ENCODE assay signal across 20 cellular contexts in the genomic region with DNA sequence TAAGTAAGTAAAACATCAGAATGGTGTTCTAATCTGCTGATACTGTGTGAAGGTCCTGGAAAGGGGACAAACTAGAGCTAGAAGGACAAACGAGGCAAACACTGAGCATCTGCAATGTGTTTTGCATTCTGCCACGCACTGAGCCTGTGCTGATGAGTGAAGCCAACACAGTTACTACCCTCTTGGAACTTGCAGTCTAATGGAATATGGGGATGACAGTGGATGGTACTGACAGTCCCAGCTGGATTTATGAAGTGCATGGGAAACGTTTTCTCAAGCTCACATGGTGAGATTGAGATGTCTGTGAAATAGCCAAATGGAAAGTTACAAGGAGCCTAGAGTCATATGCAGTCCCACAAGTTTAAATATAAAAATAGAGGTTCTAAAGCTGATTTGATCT.
A peak's percentile ranks its signal among the peaks of the same experiment; 100 is the strongest.
DNase-seq lines count a peak whose midpoint lies in the region; ATAC-seq and TF ChIP-seq lines count a peak whose summit lies in the region.
"Had no signal": no experiment of that assay in that cellular context is flagged by ENCODE, and none has a peak within 500 bp of the region (broad histone marks: within the 10 kb centered on the region; RNA-seq: fewer than 3 reads in every experiment).

No MANE protein-coding gene starts in this region.

- no peak overlapping the region for H3K23ac ChIP-seq in IMR-90 (ENCODE audit: low read depth, low read length)

- H2AK5ac ChIP-seq in IMR-90 (ENCODE audit: low read depth, low read length), result peak overlapping the region; percentile 50

- H3K18ac ChIP-seq in IMR-90 (ENCODE audit: low read depth, low read length), result peak overlapping the region; percentile 47; the same call in 1 of the 2 replicates

- H3K27ac ChIP-seq in IMR-90 (ENCODE audit: insufficient read depth, low read length) (no peak overlapping the region), mammary epithelial cell (ENCODE audit: insufficient read depth, low read depth, low read length) (peak overlapping the region; percentile 59), lower lobe of right lung (peak overlapping the region; percentile 67), thyroid gland (peak overlapping the region in 2 of 3 donors; percentile 49 to 73)
- H3K27ac ChIP-seq: adrenal gland, heart right ventricle, KMS-11 had no signal

- H3K56ac ChIP-seq in IMR-90 (ENCODE audit: extremely low read depth, insufficient read depth, low read length), result no peak overlapping the region

- H2AFZ ChIP-seq in IMR-90 (replicated peaks; ENCODE audit: low read length, poor library complexity), result no peak overlapping the region
- peak overlapping the region; percentile 11 for H2AFZ ChIP-seq in mammary epithelial cell (ENCODE audit: low read depth, low read length)

- H3K4me3 ChIP-seq in IMR-90 (ENCODE audit: insufficient read depth, low read depth, low read length) (no peak overlapping the region), mammary epithelial cell (replicated peaks in 1 of 3; ENCODE audit: insufficient read depth in 1 of 3, low read depth in 2 of 3, low read length in 3 of 3) (no peak overlapping the region), lower lobe of right lung (no peak overlapping the region), thyroid gland (replicated peaks in 1 of 3) (no peak overlapping the region)
- H3K4me3 ChIP-seq: adrenal gland, heart right ventricle had no signal

- H3K4me1 ChIP-seq in IMR-90 (ENCODE audit: control insufficient read depth, insufficient read depth, low read length) (peaks cover 2% of the 10 kb centered on the region; the same call in 1 of the 2 replicates), mammary epithelial cell (ENCODE audit: insufficient read depth, low read length) (peaks cover 18% of the 10 kb centered on the region), lower lobe of right lung (no peaks in the 10 kb centered on the region), thyroid gland (peaks cover 11 to 15% of the 10 kb centered on the region in 2 donors)
- H3K4me1 ChIP-seq: adrenal gland, heart right ventricle had no signal

- no peak overlapping the region for H4K8ac ChIP-seq in IMR-90 (ENCODE audit: low read depth in 2 of 2, low read length in 2 of 2)

- H3K9me1 ChIP-seq in IMR-90 (ENCODE audit: insufficient read depth, low read length), result no peaks in the 10 kb centered on the region

- intact Hi-C loops in IMR-90 (cut with micrococcal nuclease) (no loop called here), mammary epithelial cell (cut with micrococcal nuclease) (no loop called here), lower lobe of right lung (cut with DNase I) (no loop called here), thyroid gland (cut with DNase I) (no loop called here), Right ventricle myocardium superior (cut with DNase I) (no loop called here)

- ATAC-seq in IMR-90 (ENCODE audit: low read depth) (peak; percentile 13), lower lobe of right lung (peak in 1 of 2 donors; percentile 5), Right ventricle myocardium superior (ENCODE audit: poor library complexity) (no peak)
- ATAC-seq: stimulated activated naive CD8-positive, alpha-beta T cell treated with anti-CD3 and anti-CD28 coated beads, Interleukin-15, Interleukin-2, amounts not matched to agents 100 U/mL and 50 U/mL, for 24 hours had no signal

- H3K9ac ChIP-seq in IMR-90 (ENCODE audit: low read depth, low read length), result no peak overlapping the region
- H3K9ac ChIP-seq in mammary epithelial cell (ENCODE audit: insufficient read depth, low read length), result peak overlapping the region; percentile 7
- H3K9ac ChIP-seq: KMS-11 had no signal

- peaks cover 8% of the 10 kb centered on the region; the same call in 1 of the 2 replicates for H3K27me3 ChIP-seq in IMR-90 (ENCODE audit: control insufficient read depth, insufficient read depth, low read length)
- no peaks in the 10 kb centered on the region for H3K27me3 ChIP-seq in mammary epithelial cell (ENCODE audit: insufficient read depth, low read length)
- H3K27me3 ChIP-seq in lower lobe of right lung (ENCODE audit: low read depth), result peaks cover 5% of the 10 kb centered on the region
- H3K27me3 ChIP-seq in thyroid gland, result no peaks in the 10 kb centered on the region

- no peaks in the 10 kb centered on the region for H3K36me3 ChIP-seq in IMR-90 (ENCODE audit: control insufficient read depth, insufficient read depth, low read length)
- H3K36me3 ChIP-seq in mammary epithelial cell (ENCODE audit: insufficient read depth, low read length), result no peaks in the 10 kb centered on the region
- no peaks in the 10 kb centered on the region for H3K36me3 ChIP-seq in lower lobe of right lung
- H3K36me3 ChIP-seq in thyroid gland, result no peaks in the 10 kb centered on the region
- H3K36me3 ChIP-seq: adrenal gland, heart right ventricle had no signal

- POLR2A ChIA-PET in IMR-90 (lab: Charles Lee; ENCODE audit: unreplicated experiment), result interaction anchor here (1.0 kb wide), 1 partner anchor 22 kb away, joined by 3 read pairs; no protein-coding TSS in a partner anchor

- TF ChIP-seq CTCF in IMR-90 (conservative IDR thresholded peaks at IDR 0.05; ENCODE audit: low read depth, low read length) (no peak), mammary epithelial cell (conservative IDR thresholded peaks at IDR 0.05 in 1 of 2, IDR thresholded peaks at IDR 0.05 in 1 of 2; ENCODE audit: extremely low read depth in 1 of 2, insufficient read depth in 1 of 2, low read depth in 1 of 2, low read length in 2 of 2) (no peak), lower lobe of right lung (IDR thresholded peaks at IDR 0.05) (no peak), thyroid gland (IDR thresholded peaks at IDR 0.05) (no peak)

- no peak overlapping the region for H2BK5ac ChIP-seq in IMR-90 (ENCODE audit: low read depth, low read length, poor library complexity, severe bottlenecking)

- no peaks in the 10 kb centered on the region for H3K79me1 ChIP-seq in IMR-90 (ENCODE audit: low read depth in 1 of 2, low read length in 2 of 2)

- DNase-seq in IMR-90 (no peak), mammary epithelial cell (no peak), lower lobe of right lung (no peak), thyroid gland (no peak), T1000 (lab: John Stamatoyannopoulos, UW) (no peak), Right ventricle myocardium superior (no peak), NCI-H2171 treated with DMSO at 0.1 percent for 48 hours (lab: John Stamatoyannopoulos, UW) (no peak)
- DNase-seq: activated B cell treated with CpG ODN at 0.5 μM for 24 hours; activated CD4-positive, alpha-beta memory T cell treated with anti-CD3 and anti-CD28 coated beads, Interleukin-2, amount 10 ng/mL, durations not matched to agents 7 days and 5 days; activated gamma-delta T cell treated with Interleukin-2 at 50 U/mL for 16 hours; activated T-cell treated with anti-CD3 and anti-CD28 coated beads for 4 hours; central memory CD4-positive, alpha-beta T cell; H7; heart right ventricle; NCI-H146; NCI-H69; stimulated activated CD4-positive, alpha-beta T cell treated with anti-CD3 and anti-CD28 coated beads, Interleukin-4, amount 100 ng/mL, for 24 hours; stimulated activated naive CD8-positive, alpha-beta T cell treated with anti-CD3 and anti-CD28 coated beads, Interleukin-15, Interleukin-2, amounts not matched to agents 100 U/mL and 50 U/mL, for 24 hours had no signal

- H2BK120ac ChIP-seq in IMR-90 (ENCODE audit: low read depth, low read length), result no peak overlapping the region

- H3K14ac ChIP-seq in IMR-90 (replicated peaks; ENCODE audit: low read depth, low read length), result no peak overlapping the region

- no peaks in the 10 kb centered on the region for H3K79me2 ChIP-seq in mammary epithelial cell (ENCODE audit: insufficient read depth, low read length)

- WGBS in IMR-90 (ENCODE audit: extremely low coverage in 2 of 2, insufficient read length in 1 of 2), 2 experiments, result 20% methylated on average over 2 of the region's 3 CpGs; no CpG with 5 or more reads in 1 of the 2 experiments
- WGBS in mammary epithelial cell (ENCODE audit: low coverage, missing lambda C conversion rate), result 82% methylated on average over 2 of the region's 3 CpGs
- WGBS in thyroid gland, 2 donors, result 66 to 74% methylated on average over 3 of the region's 3 CpGs

- TF ChIP-seq POLR2A in IMR-90 (IDR thresholded peaks at IDR 0.05; ENCODE audit: low read depth, low read length) (no peak), thyroid gland (IDR thresholded peaks at IDR 0.05) (no peak)

- no peak overlapping the region for H2BK20ac ChIP-seq in IMR-90 (ENCODE audit: low read depth, low read length)

- H2AK9ac ChIP-seq in IMR-90 (replicated peaks; ENCODE audit: low read depth, low read length, poor library complexity), result no peak overlapping the region

- no peak overlapping the region for H4K91ac ChIP-seq in IMR-90 (ENCODE audit: insufficient read depth, low read depth, low read length)

- no TSS peak for BruUV-seq in IMR-90 (replicated peaks; lab: Mats Ljungman, UMichigan)
- BruUV-seq in mammary epithelial cell (replicated peaks; lab: Mats Ljungman, UMichigan), result no TSS peak

- H4K20me1 ChIP-seq in IMR-90 (ENCODE audit: insufficient read depth, low read length) (no peaks in the 10 kb centered on the region), mammary epithelial cell (ENCODE audit: insufficient read depth, low read length) (no peaks in the 10 kb centered on the region)

- CTCF ChIA-PET in IMR-90 (lab: Yijun Ruan, JAX), result interaction anchor here (0.8 kb wide), 1 partner anchor 30 kb away, joined by 3 read pairs; no protein-coding TSS in a partner anchor
- CTCF ChIA-PET in mammary epithelial cell (lab: Charles Lee; ENCODE audit: low non-redundant PET), result no interaction called here

- TF ChIP-seq RAD21 in IMR-90 (IDR thresholded peaks at IDR 0.05; ENCODE audit: low read length), result no peak

- H3K4ac ChIP-seq in IMR-90 (ENCODE audit: low read depth, low read length), result no peak overlapping the region

- in situ Hi-C loops in IMR-90 (cut with MboI; ENCODE audit: low sequenced_read_pairs), result no loop called here
- in situ Hi-C loops in mammary epithelial cell (cut with MboI; ENCODE audit: low sequenced_read_pairs in 2 of 2), result no loop called here

- dilution Hi-C loops in IMR-90 (cut with HindIII; ENCODE audit: low sequenced_read_pairs, unreplicated experiment) (no loop called here), mammary epithelial cell (cut with HindIII; ENCODE audit: low sequenced_read_pairs) (no loop called here)

- H3K9me3 ChIP-seq in IMR-90 (ENCODE audit: control insufficient read depth, insufficient read depth, low read length), result no peaks in the 10 kb centered on the region
- H3K9me3 ChIP-seq in mammary epithelial cell (replicated peaks; ENCODE audit: insufficient read depth, low read length), result no peaks in the 10 kb centered on the region
- no peaks in the 10 kb centered on the region for H3K9me3 ChIP-seq in lower lobe of right lung
- no peaks in the 10 kb centered on the region for H3K9me3 ChIP-seq in thyroid gland
- H3K9me3 ChIP-seq: adrenal gland, heart right ventricle had no signal

- no peak overlapping the region for H2BK15ac ChIP-seq in IMR-90 (ENCODE audit: low read depth, low read length)

- no peak overlapping the region for H3K4me2 ChIP-seq in IMR-90 (ENCODE audit: low read depth, low read length)
- H3K4me2 ChIP-seq in mammary epithelial cell (ENCODE audit: insufficient read depth, low read depth, low read length), result peak overlapping the region; percentile 38
- H3K4me2 ChIP-seq: KMS-11 had no signal

- no peak overlapping the region for H4K5ac ChIP-seq in IMR-90 (ENCODE audit: low read depth, low read length)

TF ChIP-seq in IMR-90, 13 proteins besides CTCF, POLR2A, EP300 and RAD21 (continues in another document):
- no peak for TF ChIP-seq FOS (IDR thresholded peaks at IDR 0.05; ENCODE audit: low read depth, low read length)
- no peak for TF ChIP-seq RCOR1 (IDR thresholded peaks at IDR 0.05; ENCODE audit: insufficient replicate concordance, low read length)
